ENCODE assay signal across 8 cellular contexts in genomic region chr11:66619080-66619554, GRCh38. TPM values are rescaled to one million over a fixed set of nuclear protein-coding genes. Genes with fewer than 3 reads are reported as not detected.
A peak's percentile ranks its signal among the peaks of the same experiment; 100 is the strongest.
DNase-seq lines count a peak whose midpoint lies in the region; ATAC-seq, FAIRE-seq and TF ChIP-seq lines count a peak whose summit lies in the region.

No MANE protein-coding gene starts in this region.

- CTCF ChIA-PET in CD8-positive, alpha-beta memory T cell (lab: Charles Lee), result interaction anchor here (1.1 to 1.5 kb wide), 6 partner anchors 19 to 59 kb away, joined by 3 to 10 read pairs (median 8); partner anchors contain the start of genes RBM4 and RBM4B

- FAIRE-seq in astrocyte (lab: Jason Lieb, UNC), result no peak

- peaks cover 0 to 67% (median 15%) of the 10 kb centered on the region in 3 donors for H3K36me3 Mint-ChIP-seq in CD8-positive, alpha-beta memory T cell
- H3K36me3 Mint-ChIP-seq in astrocyte (ENCODE audit: low read depth, unreplicated experiment), result peaks cover 12% of the 10 kb centered on the region

- H4K20me1 ChIP-seq in astrocyte (ENCODE audit: insufficient read depth, low read length), result peaks cover 73% of the 10 kb centered on the region

- TF ChIP-seq CTCF in LNCaP clone FGC (IDR thresholded peaks at IDR 0.05; ENCODE audit: control insufficient read depth, extremely low read depth, insufficient read depth) (no peak), astrocyte (IDR thresholded peaks at IDR 0.05; ENCODE audit: insufficient read depth, low read depth, low read length) (no peak)

- peaks cover 81% of the 10 kb centered on the region for H3K79me2 ChIP-seq in astrocyte (ENCODE audit: insufficient read depth, low read length)

- POLR2A ChIA-PET in CD8-positive, alpha-beta memory T cell (lab: Charles Lee), result interaction anchor here (0.6 to 4.6 kb wide), 10 partner anchors 11 to 1121 kb away, joined by 3 to 153 read pairs (median 4); partner anchors contain the start of genes CTSF, RBM4 and RBM4B

- peaks cover 0 to 4% of the 10 kb centered on the region in 2 donors for H3K27me3 Mint-ChIP-seq in CD8-positive, alpha-beta memory T cell
- H3K27me3 Mint-ChIP-seq in astrocyte (ENCODE audit: low read depth, unreplicated experiment), result no peaks in the 10 kb centered on the region

- peak overlapping the region; percentile 99 for H3K4me3 ChIP-seq in CD8-positive, alpha-beta memory T cell (ENCODE audit: low read length)
- H3K4me3 ChIP-seq in LNCaP clone FGC (ENCODE audit: low read depth, low read length) (peak overlapping the region; percentile 94), astrocyte (ENCODE audit: insufficient read depth, low read depth, low read length) (peak overlapping the region; percentile 90), stomach smooth muscle (ENCODE audit: low read length in 2 of 2) (peak overlapping the region; percentile 99)

- peaks cover 67% of the 10 kb centered on the region for H3K4me1 ChIP-seq in CD8-positive, alpha-beta memory T cell (ENCODE audit: insufficient read depth, low read length)
- H3K4me1 ChIP-seq in astrocyte (ENCODE audit: insufficient read depth, low read length), result peaks cover 13% of the 10 kb centered on the region
- peaks cover 54% of the 10 kb centered on the region for H3K4me1 ChIP-seq in stomach smooth muscle (ENCODE audit: control insufficient read depth, insufficient read depth, low read length)

- H3K27ac ChIP-seq in CD8-positive, alpha-beta memory T cell (ENCODE audit: low read depth, low read length), result peak overlapping the region; percentile 100
- H3K27ac ChIP-seq in astrocyte (ENCODE audit: low read depth, low read length) (peak overlapping the region; percentile 33), stomach smooth muscle (ENCODE audit: low read length) (peak overlapping the region; percentile 97)

- no peaks in the 10 kb centered on the region for H3K9me3 ChIP-seq in CD8-positive, alpha-beta memory T cell (ENCODE audit: low read length)
- H3K9me3 ChIP-seq in astrocyte (ENCODE audit: insufficient read depth, low read depth, low read length) (no peaks in the 10 kb centered on the region), stomach smooth muscle (ENCODE audit: control insufficient read depth in 2 of 2, low read length in 2 of 2) (no peaks in the 10 kb centered on the region)

- H3K4me2 ChIP-seq in astrocyte (ENCODE audit: low read length), result peak overlapping the region; percentile 92

- H3K27me3 ChIP-seq in CD8-positive, alpha-beta memory T cell (ENCODE audit: insufficient read depth, low read length, poor library complexity, severe bottlenecking), result no peaks in the 10 kb centered on the region
- H3K27me3 ChIP-seq in astrocyte (ENCODE audit: insufficient read depth, low read length) (no peaks in the 10 kb centered on the region), stomach smooth muscle (ENCODE audit: control insufficient read depth in 1 of 2, insufficient read depth in 2 of 2, low read length in 2 of 2) (no peaks in the 10 kb centered on the region)

- no peaks in the 10 kb centered on the region for H3K9me3 Mint-ChIP-seq in CD8-positive, alpha-beta memory T cell
- H3K9me3 Mint-ChIP-seq in astrocyte (ENCODE audit: unreplicated experiment), result no peaks in the 10 kb centered on the region

- DNase-seq in CD8-positive, alpha-beta memory T cell, result peak in 4 of 5 donors; percentile 14 to 88 (median 68)
- DNase-seq in LNCaP clone FGC (ENCODE audit: low read depth), result no peak
- DNase-seq in astrocyte (ENCODE audit: low read depth), result peak; percentile 71
- peak; percentile 88 for DNase-seq in iris pigment epithelial cell (ENCODE audit: low read depth)
- DNase-seq in NCI-H2029 (lab: John Stamatoyannopoulos, UW), result no peak
- DNase-seq in HK-2 (ENCODE audit: unreplicated experiment), result no peak

- H3K4me1 Mint-ChIP-seq in CD8-positive, alpha-beta memory T cell, result peaks cover 69 to 86% (median 72%) of the 10 kb centered on the region in 3 donors
- peaks cover 38% of the 10 kb centered on the region for H3K4me1 Mint-ChIP-seq in astrocyte (ENCODE audit: low read depth, unreplicated experiment)

- no peak overlapping the region for H2AFZ ChIP-seq in astrocyte (ENCODE audit: low read depth, low read length)

- no peak for ATAC-seq in HG02970 (IDR thresholded peaks at IDR 0.05; ENCODE audit: low FRiP score, unreplicated experiment)

- H3K9ac ChIP-seq in astrocyte (ENCODE audit: low read length) (peak overlapping the region; percentile 94), stomach smooth muscle (ENCODE audit: low read length in 2 of 2) (peak overlapping the region; percentile 97 to 99)

- H3K27ac Mint-ChIP-seq in CD8-positive, alpha-beta memory T cell, result peak overlapping the region; percentile 77 to 100 (median 98)
- peak overlapping the region; percentile 74 for H3K27ac Mint-ChIP-seq in astrocyte (ENCODE audit: unreplicated experiment)

- H3K36me3 ChIP-seq in CD8-positive, alpha-beta memory T cell (ENCODE audit: insufficient read depth, low read length), result peaks cover 31% of the 10 kb centered on the region
- H3K36me3 ChIP-seq in astrocyte (ENCODE audit: insufficient read depth, low read length) (peaks cover 18% of the 10 kb centered on the region), stomach smooth muscle (ENCODE audit: control insufficient read depth in 2 of 2, insufficient read depth in 2 of 2, low read length in 2 of 2) (peaks cover 0 to 7% of the 10 kb centered on the region in 2 donors)

- H3K4me3 Mint-ChIP-seq in CD8-positive, alpha-beta memory T cell, result peak overlapping the region; percentile 97 to 99 (median 98)
- peak overlapping the region; percentile 97 for H3K4me3 Mint-ChIP-seq in astrocyte (ENCODE audit: unreplicated experiment)

RNA-seq across cellular contexts. Expression of gene RBM14, which starts 2.7 kb away (rescaled TPM):
- 100 to 1,000 TPM; 152 to 165 TPM for total RNA-seq in CD8-positive, alpha-beta memory T cell
- 87.9 TPM for polyA plus RNA-seq in CD8-positive, alpha-beta memory T cell
- 47.6 and 59.7 TPM in 2 replicates for total RNA-seq in astrocyte

RNA-seq across cellular contexts. Expression of gene RBM4, which starts 19.4 kb away (rescaled TPM):
- 100 to 1,000 TPM; 115 to 124 TPM for total RNA-seq in CD8-positive, alpha-beta memory T cell
- 224 TPM for polyA plus RNA-seq in CD8-positive, alpha-beta memory T cell
- total RNA-seq in astrocyte, result 151 and 153 TPM in 2 replicates

RNA-seq across cellular contexts. Expression of gene CCS, which starts 26.1 kb away (rescaled TPM):
- 10 to 100 TPM; 24.1 to 25.7 TPM for total RNA-seq in CD8-positive, alpha-beta memory T cell
- 41.1 TPM for polyA plus RNA-seq in CD8-positive, alpha-beta memory T cell
- total RNA-seq in astrocyte, result 23.1 and 23.2 TPM in 2 replicates

RNA-seq across cellular contexts. Expression of gene CCDC87, which starts 26.3 kb away (rescaled TPM):
- under 1 TPM; 0.20 to 0.27 TPM for total RNA-seq in CD8-positive, alpha-beta memory T cell
- not detected for polyA plus RNA-seq in CD8-positive, alpha-beta memory T cell
- 0.31 and 0.34 TPM in 2 replicates for total RNA-seq in astrocyte

RNA-seq across cellular contexts. Expression of gene CTSF, which starts 50.7 kb away (rescaled TPM):
- total RNA-seq in CD8-positive, alpha-beta memory T cell, result 1 to 10 TPM; 5.6 to 6.0 TPM
- 20.6 TPM for polyA plus RNA-seq in CD8-positive, alpha-beta memory T cell
- 1.5 and 4.0 TPM in 2 replicates for total RNA-seq in astrocyte

Comparison
In these comparisons a context has a peak if more than half of its experiments do, and no peak if none do; other contexts are left out.
1. DNase-seq: peak in CD8-positive, alpha-beta memory T cell (4 of 5), astrocyte (single experiment) and iris pigment epithelial cell (single experiment); none in LNCaP clone FGC (single experiment), NCI-H2029 (single experiment) and HK-2 (single experiment).
2. H3K27ac ChIP-seq: peak in every context shown above with its lines; median percentile 100 in CD8-positive, alpha-beta memory T cell; 97 in stomach smooth muscle; 33 in astrocyte.
3. Peak in every context shown above with its lines, with median percentiles within 50 percentile points of each other: H3K4me3 ChIP-seq.